ENCODE assay signal across 8 cellular contexts in the genomic region with DNA sequence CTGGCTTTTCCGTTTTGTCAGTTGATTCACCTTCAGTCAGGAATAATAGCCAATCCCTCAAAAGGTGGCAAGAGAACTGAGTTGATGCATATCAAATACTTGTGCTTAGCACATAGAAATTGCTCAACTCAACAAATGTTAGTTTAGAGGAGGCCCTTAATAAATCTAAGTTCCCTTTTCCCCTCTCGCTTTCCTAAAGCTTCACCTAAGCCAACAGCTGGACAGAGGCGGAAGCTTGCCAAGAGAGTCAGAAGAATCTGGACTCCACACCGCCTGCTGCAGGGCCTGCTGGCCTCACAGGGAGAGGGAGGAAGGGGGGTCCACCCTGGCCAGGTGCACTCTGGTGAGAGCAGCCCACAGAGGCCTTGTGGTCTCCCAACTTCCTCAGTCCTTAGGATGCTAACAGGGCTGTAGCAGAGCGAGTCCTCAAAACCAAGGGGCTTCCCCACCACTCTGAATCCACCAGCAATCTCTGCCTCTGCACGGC.
DNase-seq lines count a peak whose midpoint lies in the region; ATAC-seq and TF ChIP-seq lines count a peak whose summit lies in the region.

No MANE protein-coding gene starts in this region.

- peak; percentile 92 for DNase-seq in SIG-M5 treated with dmso at 0.1 percent for 504 hours (lab: John Stamatoyannopoulos, UW; ENCODE audit: unreplicated experiment)
- peak; percentile 65 to 66 for DNase-seq in fibroblast of lung (ENCODE audit: low read depth in 2 of 2)
- no peak for DNase-seq in suprapubic skin (ENCODE audit: low spot score in 2 of 2)
- no peak for DNase-seq in effector CD8-positive, alpha-beta T cell (lab: John Stamatoyannopoulos, UW)
- no peak for DNase-seq in head of caudate nucleus

- no peak overlapping the region for H3K4me3 ChIP-seq in fibroblast of lung (replicated peaks in 1 of 4; ENCODE audit: control extremely low read depth in 1 of 4, insufficient read depth in 1 of 4, low read depth in 3 of 4, low read length in 4 of 4)
- no peak overlapping the region for H3K4me3 ChIP-seq in suprapubic skin

- no peaks in the 10 kb centered on the region for H4K20me1 ChIP-seq in fibroblast of lung (ENCODE audit: control insufficient read depth, extremely low read depth, insufficient read depth, low read length)

- H3K4me1 ChIP-seq in fibroblast of lung (ENCODE audit: control insufficient read depth, extremely low read depth, insufficient read depth, low read length) (peaks cover 34% of the 10 kb centered on the region), suprapubic skin (peaks cover 62% of the 10 kb centered on the region)

- intact Hi-C loops in head of caudate nucleus (cut with DNase I) = no loop called here

- 61% methylated on average over 6 of the region's 6 CpGs for WGBS in suprapubic skin

- TF ChIP-seq EP300 in suprapubic skin (IDR thresholded peaks at IDR 0.05) = no peak

- H3K79me2 ChIP-seq in fibroblast of lung (ENCODE audit: control insufficient read depth, insufficient read depth, low read length) = no peaks in the 10 kb centered on the region

- H3K36me3 ChIP-seq in fibroblast of lung (ENCODE audit: control insufficient read depth, insufficient read depth, low read length) (no peaks in the 10 kb centered on the region), suprapubic skin (no peaks in the 10 kb centered on the region)

- H3K27me3 ChIP-seq in fibroblast of lung (ENCODE audit: control insufficient read depth, insufficient read depth, low read length) = no peaks in the 10 kb centered on the region
- no peaks in the 10 kb centered on the region for H3K27me3 ChIP-seq in suprapubic skin

- no peak overlapping the region for H3K9ac ChIP-seq in fibroblast of lung (ENCODE audit: insufficient read depth, low read length)

- H3K4me2 ChIP-seq in fibroblast of lung (ENCODE audit: extremely low read depth, insufficient read depth, low read length) = no peak overlapping the region

- H3K9me3 ChIP-seq in fibroblast of lung (ENCODE audit: control insufficient read depth, insufficient read depth, low read depth, low read length) (no peaks in the 10 kb centered on the region), suprapubic skin (no peaks in the 10 kb centered on the region)

- no peak overlapping the region for H2AFZ ChIP-seq in fibroblast of lung (ENCODE audit: low read length)

- no peak overlapping the region for H3K27ac ChIP-seq in fibroblast of lung (ENCODE audit: insufficient read depth, low read length)
- H3K27ac ChIP-seq in suprapubic skin = peak overlapping the region; percentile 28

- TF ChIP-seq POLR2A in suprapubic skin (IDR thresholded peaks at IDR 0.05) = no peak

- peak; percentile 38 for ATAC-seq in GM18858 (IDR thresholded peaks at IDR 0.05; ENCODE audit: unreplicated experiment)
- ATAC-seq in HG02884 (IDR thresholded peaks at IDR 0.05; ENCODE audit: unreplicated experiment) = peak; percentile 47
- no peak for ATAC-seq in SK-N-SH treated with all-trans-retinoic acid at 6 μM for 48 hours

- TF ChIP-seq CTCF in fibroblast of lung (conservative IDR thresholded peaks at IDR 0.05 in 1 of 2, IDR thresholded peaks at IDR 0.05 in 1 of 2; ENCODE audit: low read depth in 1 of 2, low read length in 2 of 2) (no peak), suprapubic skin (IDR thresholded peaks at IDR 0.05) (no peak)

TF ChIP-seq in SK-N-SH treated with all-trans-retinoic acid at 6 μM for 48 hours, 23 proteins besides CTCF, POLR2A, EP300 and RAD21:
- TF ChIP-seq, protein P1, sequence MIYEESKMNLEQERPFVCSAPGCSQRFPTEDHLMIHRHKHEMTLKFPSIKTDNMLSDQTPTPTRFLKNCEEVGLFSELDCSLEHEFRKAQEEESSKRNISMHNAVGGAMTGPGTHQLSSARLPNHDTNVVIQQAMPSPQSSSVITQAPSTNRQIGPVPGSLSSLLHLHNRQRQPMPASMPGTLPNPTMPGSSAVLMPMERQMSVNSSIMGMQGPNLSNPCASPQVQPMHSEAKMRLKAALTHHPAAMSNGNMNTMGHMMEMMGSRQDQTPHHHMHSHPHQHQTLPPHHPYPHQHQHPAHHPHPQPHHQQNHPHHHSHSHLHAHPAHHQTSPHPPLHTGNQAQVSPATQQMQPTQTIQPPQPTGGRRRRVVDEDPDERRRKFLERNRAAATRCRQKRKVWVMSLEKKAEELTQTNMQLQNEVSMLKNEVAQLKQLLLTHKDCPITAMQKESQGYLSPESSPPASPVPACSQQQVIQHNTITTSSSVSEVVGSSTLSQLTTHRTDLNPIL (CRISPR knock-in tag; IDR thresholded peaks at IDR 0.05; ENCODE audit: low read depth) = no peak
- TF ChIP-seq ZC3H10 (CRISPR knock-in tag; IDR thresholded peaks at IDR 0.05) (no peak), ESRRG (CRISPR knock-in tag; IDR thresholded peaks at IDR 0.05) (no peak), PPARA (CRISPR knock-in tag; IDR thresholded peaks at IDR 0.05; ENCODE audit: borderline replicate concordance) (no peak), ZNF8 (CRISPR knock-in tag; IDR thresholded peaks at IDR 0.05) (no peak), OSR1 (CRISPR knock-in tag; IDR thresholded peaks at IDR 0.05) (no peak), ZFP3 (CRISPR knock-in tag; IDR thresholded peaks at IDR 0.05) (no peak), ARNTL (CRISPR knock-in tag; IDR thresholded peaks at IDR 0.05; ENCODE audit: borderline replicate concordance, low read depth) (no peak), GLIS3 (CRISPR knock-in tag; IDR thresholded peaks at IDR 0.05) (no peak), ISL1 (CRISPR knock-in tag; IDR thresholded peaks at IDR 0.05) (no peak), SNAI2 (CRISPR knock-in tag; IDR thresholded peaks at IDR 0.05) (no peak)
- TF ChIP-seq, protein P2, sequence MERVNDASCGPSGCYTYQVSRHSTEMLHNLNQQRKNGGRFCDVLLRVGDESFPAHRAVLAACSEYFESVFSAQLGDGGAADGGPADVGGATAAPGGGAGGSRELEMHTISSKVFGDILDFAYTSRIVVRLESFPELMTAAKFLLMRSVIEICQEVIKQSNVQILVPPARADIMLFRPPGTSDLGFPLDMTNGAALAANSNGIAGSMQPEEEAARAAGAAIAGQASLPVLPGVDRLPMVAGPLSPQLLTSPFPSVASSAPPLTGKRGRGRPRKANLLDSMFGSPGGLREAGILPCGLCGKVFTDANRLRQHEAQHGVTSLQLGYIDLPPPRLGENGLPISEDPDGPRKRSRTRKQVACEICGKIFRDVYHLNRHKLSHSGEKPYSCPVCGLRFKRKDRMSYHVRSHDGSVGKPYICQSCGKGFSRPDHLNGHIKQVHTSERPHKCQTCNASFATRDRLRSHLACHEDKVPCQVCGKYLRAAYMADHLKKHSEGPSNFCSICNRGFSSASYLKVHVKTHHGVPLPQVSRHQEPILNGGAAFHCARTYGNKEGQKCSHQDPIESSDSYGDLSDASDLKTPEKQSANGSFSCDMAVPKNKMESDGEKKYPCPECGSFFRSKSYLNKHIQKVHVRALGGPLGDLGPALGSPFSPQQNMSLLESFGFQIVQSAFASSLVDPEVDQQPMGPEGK (CRISPR knock-in tag; IDR thresholded peaks at IDR 0.05; ENCODE audit: borderline replicate concordance) = no peak

Comparison
In these comparisons a context has a peak if more than half of its experiments do, and no peak if none do; other contexts are left out.
1. DNase-seq: peak in SIG-M5 treated with dmso at 0.1 percent for 504 hours (single experiment) and fibroblast of lung (2 of 2); none in suprapubic skin (0 of 2), effector CD8-positive, alpha-beta T cell (single experiment) and head of caudate nucleus (0 of 42).